12 cellular contexts compared by ENCODE assay signal in genomic region chr16:85560932-85561247, GRCh38.
"Had no signal": no experiment of that assay in that cellular context is flagged by ENCODE, and none has a peak within 500 bp of the region (broad histone marks: within the 10 kb centered on the region; RNA-seq: fewer than 3 reads in every experiment).

No MANE protein-coding gene starts in this region.

- H3K36me3 Mint-ChIP-seq: activated CD8-positive, alpha-beta memory T cell treated with anti-CD3 and anti-CD28 coated beads, Interleukin-2, amount 10 ng/mL, durations not matched to agents 7 days and 5 days; naive B cell had no signal

- H3K27me3 Mint-ChIP-seq: activated CD8-positive, alpha-beta memory T cell treated with anti-CD3 and anti-CD28 coated beads, Interleukin-2, amount 10 ng/mL, durations not matched to agents 7 days and 5 days; activated naive CD8-positive, alpha-beta T cell treated with anti-CD3 and anti-CD28 coated beads, Interleukin-2, amount 10 ng/mL, durations not matched to agents 7 days and 5 days; activated T-cell treated with anti-CD3 and anti-CD28 coated beads, Interleukin-2, amount 50 U/mL, for 24 hours; naive B cell had no signal

- H3K36me3 ChIP-seq: lower lobe of right lung had no signal

- H3K4me3 Mint-ChIP-seq: activated CD8-positive, alpha-beta memory T cell treated with anti-CD3 and anti-CD28 coated beads, Interleukin-2, amount 10 ng/mL, durations not matched to agents 7 days and 5 days; activated naive CD8-positive, alpha-beta T cell treated with anti-CD3 and anti-CD28 coated beads, Interleukin-2, amount 10 ng/mL, durations not matched to agents 7 days and 5 days; activated T-cell treated with anti-CD3 and anti-CD28 coated beads, Interleukin-2, amount 50 U/mL, for 24 hours had no signal

- H3K4me3 ChIP-seq: lower lobe of right lung, testis had no signal

- H3K9me3 ChIP-seq: lower lobe of right lung, testis had no signal

- ATAC-seq: activated CD8-positive, alpha-beta memory T cell treated with anti-CD3 and anti-CD28 coated beads, Interleukin-2, amount 10 ng/mL, durations not matched to agents 7 days and 5 days; lower lobe of right lung had no signal

- H3K27me3 ChIP-seq: testis had no signal

- DNase-seq: activated CD4-positive, alpha-beta T cell treated with anti-CD3 and anti-CD28 coated beads for 1 hour; activated CD4-positive, alpha-beta T cell treated with anti-CD3 and anti-CD28 coated beads, Interleukin-2, amount 50 U/mL, for 48 hours; activated CD8-positive, alpha-beta memory T cell treated with anti-CD3 and anti-CD28 coated beads, Interleukin-2, amount 10 ng/mL, durations not matched to agents 7 days and 5 days; activated gamma-delta T cell treated with Interleukin-2 at 50 U/mL for 16 hours; activated naive CD8-positive, alpha-beta T cell treated with anti-CD3 and anti-CD28 coated beads, Interleukin-2, amount 10 ng/mL, durations not matched to agents 7 days and 5 days; activated T-cell treated with anti-CD3 and anti-CD28 coated beads, Interleukin-2, amount 50 U/mL, for 24 hours; aorta; lower lobe of right lung; naive B cell; stimulated activated CD4-positive, alpha-beta T cell treated with anti-CD3 and anti-CD28 coated beads, Interleukin-2, amount 100 ng/mL, for 48 hours; stimulated activated naive CD4-positive, alpha-beta T cell treated with Interleukin-2 at 50 U/mL for 16 hours had no signal

- H3K27ac Mint-ChIP-seq: activated CD8-positive, alpha-beta memory T cell treated with anti-CD3 and anti-CD28 coated beads, Interleukin-2, amount 10 ng/mL, durations not matched to agents 7 days and 5 days; activated naive CD8-positive, alpha-beta T cell treated with anti-CD3 and anti-CD28 coated beads, Interleukin-2, amount 10 ng/mL, durations not matched to agents 7 days and 5 days; activated T-cell treated with anti-CD3 and anti-CD28 coated beads, Interleukin-2, amount 50 U/mL, for 24 hours had no signal

- H3K9me3 Mint-ChIP-seq: activated naive CD8-positive, alpha-beta T cell treated with anti-CD3 and anti-CD28 coated beads, Interleukin-2, amount 10 ng/mL, durations not matched to agents 7 days and 5 days; activated T-cell treated with anti-CD3 and anti-CD28 coated beads, Interleukin-2, amount 50 U/mL, for 24 hours; naive B cell had no signal
